In the genomic region with DNA sequence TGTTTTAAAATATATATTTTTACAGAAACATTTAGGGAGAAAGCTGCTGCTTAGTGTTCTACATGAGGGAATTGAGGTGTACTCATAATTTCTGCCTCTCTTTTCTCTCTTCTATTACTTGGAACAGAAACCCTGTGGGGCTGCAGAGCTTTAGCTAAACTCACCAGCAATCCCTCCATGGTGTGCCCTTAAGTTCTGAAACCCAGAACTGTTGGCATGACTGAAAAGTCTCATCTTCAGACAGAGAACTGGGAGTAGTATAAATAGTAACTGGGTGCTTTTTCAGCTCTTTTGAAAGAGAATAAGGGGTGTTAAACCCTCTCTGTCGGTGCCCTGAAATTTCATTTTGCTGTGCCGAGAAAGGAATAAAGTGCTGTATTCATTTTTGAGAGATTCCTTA, we compare ENCODE assay signal across 22 cellular contexts.
A peak's percentile ranks its signal among the peaks of the same experiment; 100 is the strongest.
DNase-seq lines count a peak whose midpoint lies in the region; ATAC-seq and TF ChIP-seq lines count a peak whose summit lies in the region.
"Had no signal": no experiment of that assay in that cellular context is flagged by ENCODE, and none has a peak within 500 bp of the region (broad histone marks: within the 10 kb centered on the region; RNA-seq: fewer than 3 reads in every experiment).

No MANE protein-coding gene starts in this region.

- H3K9me3 ChIP-seq in adipocyte (ENCODE audit: control insufficient read depth, low read length) (no peaks in the 10 kb centered on the region), parathyroid adenoma (ENCODE audit: control insufficient read depth, low read length) (no peaks in the 10 kb centered on the region)
- H3K9me3 ChIP-seq: prostate gland, sigmoid colon had no signal

- DNase-seq in HFFc6: no peak
- DNase-seq in adipocyte (ENCODE audit: low read depth): no peak
- no peak for DNase-seq in T-helper 1 cell
- DNase-seq in pons (ENCODE audit: low spot score): no peak
- DNase-seq in NCI-H2029 (lab: John Stamatoyannopoulos, UW): no peak
- DNase-seq: activated CD4-positive, alpha-beta T cell treated with anti-CD3 and anti-CD28 coated beads for 4 hours; activated naive CD4-positive, alpha-beta T cell treated with Interleukin-2 at 50 U/mL for 16 hours; activated T-cell treated with anti-CD3 and anti-CD28 coated beads, Interleukin-2, amount 50 U/mL, for 48 hours; islet precursor cell; NCI-H1092; NCI-H187 treated with DMSO at 0.1 percent for 48 hours; NCI-H526 treated with DMSO at 0.1 percent for 48 hours; sigmoid colon; stimulated activated CD8-positive, alpha-beta memory T cell treated with anti-CD3 and anti-CD28 coated beads, Interleukin-4, amount 100 ng/mL, for 48 hours; trophoblast cell had no signal

- no peak overlapping the region for H3K4me2 ChIP-seq in parathyroid adenoma (ENCODE audit: low read length)

- H3K27me3 ChIP-seq in adipocyte (replicated peaks; ENCODE audit: control insufficient read depth, insufficient read depth, low read length) (no peaks in the 10 kb centered on the region), parathyroid adenoma (ENCODE audit: control insufficient read depth, insufficient read depth, low read length) (no peaks in the 10 kb centered on the region)
- H3K27me3 ChIP-seq: cardiac muscle cell, sigmoid colon had no signal

- H3K27me3 Mint-ChIP-seq in HFFc6 (ENCODE audit: insufficient read depth): no peaks in the 10 kb centered on the region; the same call in 1 of the 2 replicates

- H3K79me2 ChIP-seq in parathyroid adenoma: peaks cover 2% of the 10 kb centered on the region

- ATAC-seq in GM18867 (IDR thresholded peaks at IDR 0.05; ENCODE audit: unreplicated experiment) (peak; percentile 77), GM21723 (IDR thresholded peaks at IDR 0.05; ENCODE audit: unreplicated experiment) (no peak)

- peak overlapping the region; percentile 36 for H3K27ac ChIP-seq in parathyroid adenoma
- H3K27ac ChIP-seq: cardiac muscle cell, prostate gland, SK-N-MC had no signal

- H3K4me3 ChIP-seq in adipocyte (ENCODE audit: low read length) (no peak overlapping the region), parathyroid adenoma (ENCODE audit: low read depth, low read length) (no peak overlapping the region)
- H3K4me3 ChIP-seq: cardiac muscle cell, prostate gland, sigmoid colon, SK-N-MC had no signal

- peak overlapping the region; percentile 52 for H3K9ac ChIP-seq in adipocyte (ENCODE audit: low read length)
- no peak overlapping the region for H3K9ac ChIP-seq in parathyroid adenoma

- H3K36me3 Mint-ChIP-seq in HFFc6 (ENCODE audit: low read depth): peaks cover 16% of the 10 kb centered on the region

- no peaks in the 10 kb centered on the region; the same call in 1 of the 2 replicates for H3K9me3 Mint-ChIP-seq in HFFc6

- TF ChIP-seq CTCF in HFFc6 (IDR thresholded peaks at IDR 0.05): no peak
- TF ChIP-seq CTCF in parathyroid adenoma (IDR thresholded peaks at IDR 0.05): no peak

- peak overlapping the region; percentile 29; the same call in 1 of the 2 replicates for H3K4me3 Mint-ChIP-seq in HFFc6
- H3K4me3 Mint-ChIP-seq: neural crest cell had no signal

- no peak overlapping the region for H2AFZ ChIP-seq in parathyroid adenoma

- H3K36me3 ChIP-seq in adipocyte (ENCODE audit: control insufficient read depth, insufficient read depth, low read length, severe bottlenecking) (no peaks in the 10 kb centered on the region), parathyroid adenoma (ENCODE audit: control insufficient read depth, insufficient read depth, low read length) (no peaks in the 10 kb centered on the region)
- H3K36me3 ChIP-seq: cardiac muscle cell, prostate gland, sigmoid colon had no signal

- H3K27ac Mint-ChIP-seq in HFFc6: peak overlapping the region; percentile 100

- H3K4me1 ChIP-seq in adipocyte (ENCODE audit: control insufficient read depth, insufficient read depth, low read length) (peaks cover 56% of the 10 kb centered on the region), parathyroid adenoma (peaks cover 16% of the 10 kb centered on the region)
- H3K4me1 ChIP-seq: prostate gland had no signal

- peaks cover 73% of the 10 kb centered on the region for H3K4me1 Mint-ChIP-seq in HFFc6 (ENCODE audit: low read depth)
- H3K4me1 Mint-ChIP-seq: neural crest cell had no signal
